Comparison of ENCODE assay signal across 9 cellular contexts in genomic region chr3:189288348-189289235, GRCh38.
A peak's percentile ranks its signal among the peaks of the same experiment; 100 is the strongest.
DNase-seq lines count a peak whose midpoint lies in the region; ATAC-seq and TF ChIP-seq lines count a peak whose summit lies in the region.
"Had no signal": no experiment of that assay in that cellular context is flagged by ENCODE, and none has a peak within 500 bp of the region (broad histone marks: within the 10 kb centered on the region; RNA-seq: fewer than 3 reads in every experiment).

No MANE protein-coding gene starts in this region.

- intact Hi-C loops in ascending aorta (cut with DNase I), result no loop called here

- H3K9me3 ChIP-seq in smooth muscle cell (replicated peaks; ENCODE audit: low read depth), result no peaks in the 10 kb centered on the region
- H3K9me3 ChIP-seq in ascending aorta, result no peaks in the 10 kb centered on the region
- H3K9me3 ChIP-seq in MG63, result no peaks in the 10 kb centered on the region

- no peaks in the 10 kb centered on the region for H3K27me3 ChIP-seq in smooth muscle cell (ENCODE audit: low read depth)
- no peaks in the 10 kb centered on the region for H3K27me3 ChIP-seq in ascending aorta
- H3K27me3 ChIP-seq in MG63, result no peaks in the 10 kb centered on the region; the same call in 1 of the 2 replicates

- H3K9ac ChIP-seq in smooth muscle cell (ENCODE audit: low read depth), result no peak overlapping the region

- no peak overlapping the region for H2AFZ ChIP-seq in smooth muscle cell (ENCODE audit: low read depth)

- 79% methylated on average over 7 of the region's 7 CpGs for WGBS in smooth muscle cell (ENCODE audit: low lambda C conversion rate)

- DNase-seq in GM12864 (ENCODE audit: low read depth) (no peak), GM19238 (ENCODE audit: insufficient read length, low spot score) (peak; percentile 13), smooth muscle cell (lab: John Stamatoyannopoulos, UW; ENCODE audit: unreplicated experiment) (no peak), ascending aorta (ENCODE audit: low spot score in 2 of 2) (no peak), MG63 (no peak), NCI-H2081 (lab: John Stamatoyannopoulos, UW) (no peak)
- DNase-seq: NCI-H187 had no signal

- H3F3A ChIP-seq in smooth muscle cell (ENCODE audit: low read depth), result no peaks in the 10 kb centered on the region

- peak; percentile 94 for ATAC-seq in HG02798 (IDR thresholded peaks at IDR 0.05; ENCODE audit: poor library complexity, unreplicated experiment)
- ATAC-seq in HG03575 (IDR thresholded peaks at IDR 0.05; ENCODE audit: extremely low read depth, insufficient number of reproducible peaks, low FRiP score, unreplicated experiment), result peak; percentile 90

- H4K20me1 ChIP-seq in smooth muscle cell (ENCODE audit: low read depth), result no peaks in the 10 kb centered on the region

- H3K79me2 ChIP-seq in smooth muscle cell (ENCODE audit: low read depth), result no peaks in the 10 kb centered on the region

- no peak overlapping the region for H3K4me2 ChIP-seq in smooth muscle cell

- no peak for TF ChIP-seq CTCF in GM12864 (IDR thresholded peaks at IDR 0.05; ENCODE audit: low read depth, low read length, missing control alignments)
- TF ChIP-seq CTCF in smooth muscle cell (IDR thresholded peaks at IDR 0.05; ENCODE audit: borderline replicate concordance, insufficient read depth, poor library complexity, severe bottlenecking), result no peak
- no peak for TF ChIP-seq CTCF in ascending aorta (IDR thresholded peaks at IDR 0.05)

- H3K36me3 ChIP-seq in smooth muscle cell (ENCODE audit: low read depth) (no peaks in the 10 kb centered on the region), ascending aorta (no peaks in the 10 kb centered on the region), MG63 (no peaks in the 10 kb centered on the region)

- H3K4me1 ChIP-seq in smooth muscle cell (ENCODE audit: low read depth) (no peaks in the 10 kb centered on the region), ascending aorta (no peaks in the 10 kb centered on the region)

- H3K4me3 ChIP-seq in GM12864 (ENCODE audit: low read depth, low read length) (peak overlapping the region; percentile 27), smooth muscle cell (no peak overlapping the region), ascending aorta (no peak overlapping the region), MG63 (no peak overlapping the region)

- H3K27ac ChIP-seq in smooth muscle cell (ENCODE audit: low read depth) (no peak overlapping the region), ascending aorta (no peak overlapping the region)
